Comparison of ENCODE assay signal across 1 cellular context in genomic region chr6:16276991-16277981, GRCh38.
TF ChIP-seq lines count a peak whose summit lies in the region.

No MANE protein-coding gene starts in this region.

TF ChIP-seq in HepG2, 621 proteins besides CTCF, POLR2A, EP300 and RAD21 (continued from another document):
- TF ChIP-seq, protein P1, sequence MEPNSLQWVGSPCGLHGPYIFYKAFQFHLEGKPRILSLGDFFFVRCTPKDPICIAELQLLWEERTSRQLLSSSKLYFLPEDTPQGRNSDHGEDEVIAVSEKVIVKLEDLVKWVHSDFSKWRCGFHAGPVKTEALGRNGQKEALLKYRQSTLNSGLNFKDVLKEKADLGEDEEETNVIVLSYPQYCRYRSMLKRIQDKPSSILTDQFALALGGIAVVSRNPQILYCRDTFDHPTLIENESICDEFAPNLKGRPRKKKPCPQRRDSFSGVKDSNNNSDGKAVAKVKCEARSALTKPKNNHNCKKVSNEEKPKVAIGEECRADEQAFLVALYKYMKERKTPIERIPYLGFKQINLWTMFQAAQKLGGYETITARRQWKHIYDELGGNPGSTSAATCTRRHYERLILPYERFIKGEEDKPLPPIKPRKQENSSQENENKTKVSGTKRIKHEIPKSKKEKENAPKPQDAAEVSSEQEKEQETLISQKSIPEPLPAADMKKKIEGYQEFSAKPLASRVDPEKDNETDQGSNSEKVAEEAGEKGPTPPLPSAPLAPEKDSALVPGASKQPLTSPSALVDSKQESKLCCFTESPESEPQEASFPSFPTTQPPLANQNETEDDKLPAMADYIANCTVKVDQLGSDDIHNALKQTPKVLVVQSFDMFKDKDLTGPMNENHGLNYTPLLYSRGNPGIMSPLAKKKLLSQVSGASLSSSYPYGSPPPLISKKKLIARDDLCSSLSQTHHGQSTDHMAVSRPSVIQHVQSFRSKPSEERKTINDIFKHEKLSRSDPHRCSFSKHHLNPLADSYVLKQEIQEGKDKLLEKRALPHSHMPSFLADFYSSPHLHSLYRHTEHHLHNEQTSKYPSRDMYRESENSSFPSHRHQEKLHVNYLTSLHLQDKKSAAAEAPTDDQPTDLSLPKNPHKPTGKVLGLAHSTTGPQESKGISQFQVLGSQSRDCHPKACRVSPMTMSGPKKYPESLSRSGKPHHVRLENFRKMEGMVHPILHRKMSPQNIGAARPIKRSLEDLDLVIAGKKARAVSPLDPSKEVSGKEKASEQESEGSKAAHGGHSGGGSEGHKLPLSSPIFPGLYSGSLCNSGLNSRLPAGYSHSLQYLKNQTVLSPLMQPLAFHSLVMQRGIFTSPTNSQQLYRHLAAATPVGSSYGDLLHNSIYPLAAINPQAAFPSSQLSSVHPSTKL (CRISPR knock-in tag; IDR thresholded peaks at IDR 0.05): peak; percentile 62
- TF ChIP-seq ZNF335 (CRISPR knock-in tag; IDR thresholded peaks at IDR 0.05): 0 out of 2 replicates have a peak, but pooled peaks have one; percentile 22
- TF ChIP-seq ZBTB20 (CRISPR knock-in tag; IDR thresholded peaks at IDR 0.05; ENCODE audit: borderline replicate concordance, low read depth): peak; percentile 25; the same call in 1 of the 2 replicates
- TF ChIP-seq BHLHE40 (IDR thresholded peaks at IDR 0.05; ENCODE audit: low read length): peak; percentile 56; the same call in 1 of the 2 replicates
- peak; percentile 30; the same call in 1 of the 2 replicates for TF ChIP-seq ZNF607 (CRISPR knock-in tag; IDR thresholded peaks at IDR 0.05; ENCODE audit: borderline replicate concordance)
- peak; percentile 95 for TF ChIP-seq FOSL2 (CRISPR knock-in tag; IDR thresholded peaks at IDR 0.05)
- TF ChIP-seq HHEX (CRISPR knock-in tag; IDR thresholded peaks at IDR 0.05): no peak
- TF ChIP-seq RARA (CRISPR knock-in tag; IDR thresholded peaks at IDR 0.05): peak; percentile 33; the same call in 1 of the 2 replicates
- peak; percentile 92 for TF ChIP-seq MAZ (IDR thresholded peaks at IDR 0.05; ENCODE audit: borderline replicate concordance, low read depth, low read length)
- TF ChIP-seq MAZ (CRISPR knock-in tag; IDR thresholded peaks at IDR 0.05; ENCODE audit: low read depth): peak; percentile 57; the same call in 1 of the 2 replicates
- 0 out of 2 replicates have a peak, but pooled peaks have one; percentile 14 for TF ChIP-seq SALL1 (CRISPR knock-in tag; IDR thresholded peaks at IDR 0.05)
- TF ChIP-seq, protein P2, sequence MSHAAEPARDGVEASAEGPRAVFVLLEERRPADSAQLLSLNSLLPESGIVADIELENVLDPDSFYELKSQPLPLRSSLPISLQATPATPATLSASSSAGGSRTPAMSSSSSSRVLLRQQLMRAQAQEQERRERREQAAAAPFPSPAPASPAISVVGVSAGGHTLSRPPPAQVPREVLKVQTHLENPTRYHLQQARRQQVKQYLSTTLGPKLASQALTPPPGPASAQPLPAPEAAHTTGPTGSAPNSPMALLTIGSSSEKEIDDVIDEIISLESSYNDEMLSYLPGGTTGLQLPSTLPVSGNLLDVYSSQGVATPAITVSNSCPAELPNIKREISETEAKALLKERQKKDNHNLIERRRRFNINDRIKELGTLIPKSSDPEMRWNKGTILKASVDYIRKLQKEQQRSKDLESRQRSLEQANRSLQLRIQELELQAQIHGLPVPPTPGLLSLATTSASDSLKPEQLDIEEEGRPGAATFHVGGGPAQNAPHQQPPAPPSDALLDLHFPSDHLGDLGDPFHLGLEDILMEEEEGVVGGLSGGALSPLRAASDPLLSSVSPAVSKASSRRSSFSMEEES (CRISPR knock-in tag; IDR thresholded peaks at IDR 0.05): no peak
- no peak for TF ChIP-seq ZNF33B (CRISPR knock-in tag; IDR thresholded peaks at IDR 0.05)
- TF ChIP-seq, protein P3, sequence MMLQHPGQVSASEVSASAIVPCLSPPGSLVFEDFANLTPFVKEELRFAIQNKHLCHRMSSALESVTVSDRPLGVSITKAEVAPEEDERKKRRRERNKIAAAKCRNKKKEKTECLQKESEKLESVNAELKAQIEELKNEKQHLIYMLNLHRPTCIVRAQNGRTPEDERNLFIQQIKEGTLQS (CRISPR knock-in tag; IDR thresholded peaks at IDR 0.05): peak; percentile 44; the same call in 1 of the 2 replicates
- TF ChIP-seq SOX13 (IDR thresholded peaks at IDR 0.05): no peak
- no peak; a peak in 1 of 4 replicates for TF ChIP-seq SOX13 (CRISPR knock-in tag; conservative IDR thresholded peaks at IDR 0.05 in 1 of 2, IDR thresholded peaks at IDR 0.05 in 1 of 2)
- TF ChIP-seq JUN (CRISPR knock-in tag; IDR thresholded peaks at IDR 0.05): peak; percentile 59; the same call in 1 of the 2 replicates
- no peak for TF ChIP-seq SNRNP70 (IDR thresholded peaks at IDR 0.05; ENCODE audit: low read depth, low read length)
- TF ChIP-seq FOXK1 (CRISPR knock-in tag; IDR thresholded peaks at IDR 0.05; ENCODE audit: borderline replicate concordance, low read depth): 0 out of 2 replicates have a peak, but pooled peaks have one; percentile 11
- peak; percentile 65 for TF ChIP-seq TEAD3 (CRISPR knock-in tag; optimal IDR thresholded peaks at IDR 0.05; ENCODE audit: borderline replicate concordance)
- TF ChIP-seq ZNF24 (IDR thresholded peaks at IDR 0.05): 0 out of 2 replicates have a peak, but pooled peaks have one; percentile 25
- no peak for TF ChIP-seq SOX6 (IDR thresholded peaks at IDR 0.05)
- peak; percentile 24 for TF ChIP-seq SOX6 (CRISPR knock-in tag; IDR thresholded peaks at IDR 0.05)
- peak; percentile 43 for TF ChIP-seq SAP130 (CRISPR knock-in tag; IDR thresholded peaks at IDR 0.05; ENCODE audit: low read depth)
- no peak for TF ChIP-seq ZNF121 (CRISPR knock-in tag; IDR thresholded peaks at IDR 0.05)
- no peak for TF ChIP-seq MEIS2 (CRISPR knock-in tag; IDR thresholded peaks at IDR 0.05)
- TF ChIP-seq SMC3 (IDR thresholded peaks at IDR 0.05; ENCODE audit: low read length): peak; percentile 35; the same call in 1 of the 2 replicates
- 0 out of 2 replicates have a peak, but pooled peaks have one; percentile 33 for TF ChIP-seq KAT8 (CRISPR knock-in tag; IDR thresholded peaks at IDR 0.05)
- TF ChIP-seq, protein P4, sequence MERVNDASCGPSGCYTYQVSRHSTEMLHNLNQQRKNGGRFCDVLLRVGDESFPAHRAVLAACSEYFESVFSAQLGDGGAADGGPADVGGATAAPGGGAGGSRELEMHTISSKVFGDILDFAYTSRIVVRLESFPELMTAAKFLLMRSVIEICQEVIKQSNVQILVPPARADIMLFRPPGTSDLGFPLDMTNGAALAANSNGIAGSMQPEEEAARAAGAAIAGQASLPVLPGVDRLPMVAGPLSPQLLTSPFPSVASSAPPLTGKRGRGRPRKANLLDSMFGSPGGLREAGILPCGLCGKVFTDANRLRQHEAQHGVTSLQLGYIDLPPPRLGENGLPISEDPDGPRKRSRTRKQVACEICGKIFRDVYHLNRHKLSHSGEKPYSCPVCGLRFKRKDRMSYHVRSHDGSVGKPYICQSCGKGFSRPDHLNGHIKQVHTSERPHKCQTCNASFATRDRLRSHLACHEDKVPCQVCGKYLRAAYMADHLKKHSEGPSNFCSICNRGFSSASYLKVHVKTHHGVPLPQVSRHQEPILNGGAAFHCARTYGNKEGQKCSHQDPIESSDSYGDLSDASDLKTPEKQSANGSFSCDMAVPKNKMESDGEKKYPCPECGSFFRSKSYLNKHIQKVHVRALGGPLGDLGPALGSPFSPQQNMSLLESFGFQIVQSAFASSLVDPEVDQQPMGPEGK (CRISPR knock-in tag; IDR thresholded peaks at IDR 0.05): peak; percentile 59; the same call in 1 of the 2 replicates
- TF ChIP-seq XRCC5 (optimal IDR thresholded peaks at IDR 0.05; ENCODE audit: low read length): peak; percentile 86
- 0 out of 2 replicates have a peak, but pooled peaks have one; percentile 29 for TF ChIP-seq THAP11 (CRISPR knock-in tag; IDR thresholded peaks at IDR 0.05)
- TF ChIP-seq JUND (CRISPR knock-in tag; IDR thresholded peaks at IDR 0.05): peak; percentile 46; the same call in 1 of the 2 replicates
- TF ChIP-seq SRY (CRISPR knock-in tag; IDR thresholded peaks at IDR 0.05): no peak
- TF ChIP-seq ZNF382 (CRISPR knock-in tag; IDR thresholded peaks at IDR 0.05; ENCODE audit: borderline replicate concordance): no peak
- TF ChIP-seq STAG1 (CRISPR knock-in tag; IDR thresholded peaks at IDR 0.05): peak; percentile 49
- TF ChIP-seq, protein P5, sequence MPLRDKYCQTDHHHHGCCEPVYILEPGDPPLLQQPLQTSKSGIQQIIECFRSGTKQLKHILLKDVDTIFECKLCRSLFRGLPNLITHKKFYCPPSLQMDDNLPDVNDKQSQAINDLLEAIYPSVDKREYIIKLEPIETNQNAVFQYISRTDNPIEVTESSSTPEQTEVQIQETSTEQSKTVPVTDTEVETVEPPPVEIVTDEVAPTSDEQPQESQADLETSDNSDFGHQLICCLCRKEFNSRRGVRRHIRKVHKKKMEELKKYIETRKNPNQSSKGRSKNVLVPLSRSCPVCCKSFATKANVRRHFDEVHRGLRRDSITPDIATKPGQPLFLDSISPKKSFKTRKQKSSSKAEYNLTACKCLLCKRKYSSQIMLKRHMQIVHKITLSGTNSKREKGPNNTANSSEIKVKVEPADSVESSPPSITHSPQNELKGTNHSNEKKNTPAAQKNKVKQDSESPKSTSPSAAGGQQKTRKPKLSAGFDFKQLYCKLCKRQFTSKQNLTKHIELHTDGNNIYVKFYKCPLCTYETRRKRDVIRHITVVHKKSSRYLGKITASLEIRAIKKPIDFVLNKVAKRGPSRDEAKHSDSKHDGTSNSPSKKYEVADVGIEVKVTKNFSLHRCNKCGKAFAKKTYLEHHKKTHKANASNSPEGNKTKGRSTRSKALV (CRISPR knock-in tag; IDR thresholded peaks at IDR 0.05): no peak
- TF ChIP-seq KDM2A (CRISPR knock-in tag; IDR thresholded peaks at IDR 0.05; ENCODE audit: borderline replicate concordance, low read depth): peak; percentile 75
